Comparison of ENCODE assay signal across 8 cellular contexts in genomic region chr3:149771652-149772271, GRCh38. TPM values are rescaled to one million over a fixed set of nuclear protein-coding genes. Genes with fewer than 3 reads are reported as not detected.
DNase-seq lines count a peak whose midpoint lies in the region; ATAC-seq, FAIRE-seq and TF ChIP-seq lines count a peak whose summit lies in the region.

No MANE protein-coding gene starts in this region.

- H3K79me2 ChIP-seq in GM12878 (ENCODE audit: control insufficient read depth, insufficient read depth, low read length): no peaks in the 10 kb centered on the region

- no TSS peak for BruUV-seq in GM12878 (replicated peaks; lab: Mats Ljungman, UMichigan)

- FAIRE-seq in GM12878 (lab: Jason Lieb, UNC): peak; percentile 44

- TF ChIP-seq CTCF in GM10266 (IDR thresholded peaks at IDR 0.05; ENCODE audit: control insufficient read depth, insufficient read depth, low read depth, missing control alignments) (peak; percentile 75), GM12878 (IDR thresholded peaks at IDR 0.05 in 2 of 3, conservative IDR thresholded peaks at IDR 0.05 in 1 of 3; ENCODE audit: control insufficient read depth in 2 of 3, extremely low read depth in 1 of 3, insufficient read depth in 1 of 3, low read depth in 3 of 3, low read length in 3 of 3) (peak; percentile 79 to 83 (median 79))

- ATAC-seq in GM12878: peak; percentile 93

- no peaks in the 10 kb centered on the region for H3K4me1 ChIP-seq in SJCRH30
- no peaks in the 10 kb centered on the region for H3K4me1 ChIP-seq in GM12878 (ENCODE audit: control insufficient read depth, insufficient read depth, low read length)

- H3K27me3 ChIP-seq in SJCRH30 (no peaks in the 10 kb centered on the region), GM12878 (replicated peaks in 1 of 2; ENCODE audit: control insufficient read depth in 2 of 2, insufficient read depth in 2 of 2, low read length in 1 of 2) (no peaks in the 10 kb centered on the region; a peak in 1 of 4 replicates)

- no peak overlapping the region for H3K9ac ChIP-seq in GM12878 (ENCODE audit: control insufficient read depth, insufficient read depth, low read length)

- WGBS in GM12878 (ENCODE audit: insufficient coverage, insufficient replicate concordance, low lambda C conversion rate, missing lambda C conversion rate): 46% methylated on average over 7 of the region's 8 CpGs

- intact Hi-C loops in GM12878 (cut with micrococcal nuclease; ENCODE audit: unreplicated experiment): loop anchor here (1.0 kb wide), 2 partner anchors 259 to 277 kb away; no protein-coding TSS in a partner anchor

- TF ChIP-seq POLR2A in GM12878 (IDR thresholded peaks at IDR 0.05; ENCODE audit: low read depth, low read length): no peak

- H3K36me3 ChIP-seq in SJCRH30 (no peaks in the 10 kb centered on the region), GM12878 (ENCODE audit: control insufficient read depth in 2 of 2, insufficient read depth in 2 of 2, low read length in 1 of 2) (no peaks in the 10 kb centered on the region)

- no peak overlapping the region for H2AFZ ChIP-seq in GM12878 (ENCODE audit: control insufficient read depth, low read depth, low read length)

- H3K27ac ChIP-seq in SJCRH30 (no peak overlapping the region), GM12878 (ENCODE audit: control insufficient read depth, insufficient read depth) (no peak overlapping the region)

- no peaks in the 10 kb centered on the region for H4K20me1 ChIP-seq in GM12878 (ENCODE audit: control insufficient read depth, insufficient read depth)

- RAD21 ChIA-PET in GM12878 (lab: Charles Lee; ENCODE audit: unreplicated experiment): interaction anchor here (0.7 to 5.1 kb wide), 14 partner anchors 19 to 412 kb away, joined by 3 to 37 read pairs (median 4); partner anchors contain the start of gene COMMD2

- H3K9me3 ChIP-seq in SJCRH30 (replicated peaks): no peaks in the 10 kb centered on the region
- H3K9me3 ChIP-seq in GM12878 (replicated peaks; ENCODE audit: control insufficient read depth, insufficient read depth, low read length): no peaks in the 10 kb centered on the region

- in situ Hi-C loops in ACHN (cut with HindIII; ENCODE audit: low pct_ligation_motif_present, low pct_unique_long_range_greater_than_20kb, low sequenced_read_pairs): no loop called here
- in situ Hi-C loops in GM12878 (cut with MboI): loop anchor here (5.0 kb wide), 1 partner anchor 264 kb away; no protein-coding TSS in a partner anchor

- H3K4me3 ChIP-seq in SJCRH30 (no peak overlapping the region), GM12878 (no peak overlapping the region)

- TF ChIP-seq EP300 in Ishikawa (IDR thresholded peaks at IDR 0.05; ENCODE audit: borderline replicate concordance) (no peak), GM12878 (IDR thresholded peaks at IDR 0.05; ENCODE audit: borderline replicate concordance in 1 of 2, control insufficient read depth in 1 of 2, low read depth in 2 of 2, low read length in 2 of 2) (no peak)

- CTCF ChIA-PET in GM12878 (lab: Yijun Ruan, JAX): interaction anchor here (0.7 to 15.4 kb wide), 53 partner anchors 8 to 656 kb away, joined by 3 to 222 read pairs (median 4); partner anchors contain the start of genes ANKUB1 and COMMD2

- peak; percentile 73 for TF ChIP-seq RAD21 in Ishikawa (IDR thresholded peaks at IDR 0.05; ENCODE audit: low read depth)
- peak; percentile 72 for TF ChIP-seq RAD21 in GM12878 (IDR thresholded peaks at IDR 0.05; ENCODE audit: insufficient read depth, low read depth, low read length)

- SMC1A ChIA-PET in GM12878 (lab: Charles Lee; ENCODE audit: uncharacterized antibody, unreplicated experiment): interaction anchor here (0.8 to 7.0 kb wide), 26 partner anchors 10 to 467 kb away, joined by 3 to 86 read pairs (median 4); partner anchors contain the start of genes ANKUB1 and COMMD2

- DNase-seq in ACHN (peak; percentile 56), GM10266 (ENCODE audit: extremely low spot score) (peak; percentile 41), SJCRH30 (peak; percentile 51 to 74), GM12878 (ENCODE audit: low read depth, low spot score) (no peak), kidney tubule cell (ENCODE audit: low spot score) (peak; percentile 43), hepatic stellate cell (ENCODE audit: low spot score) (no peak)
- peak; percentile 10 for DNase-seq in stimulated activated CD8-positive, alpha-beta memory T cell treated with anti-CD3 and anti-CD28 coated beads, Interleukin-4, amount 100 ng/mL, for 24 hours (ENCODE audit: low read depth)

- POLR2A ChIA-PET in GM12878 (lab: Charles Lee): interaction anchor here (0.6 kb wide), 1 partner anchor 117 kb away, joined by 3 read pairs; no protein-coding TSS in a partner anchor

- H3K4me2 ChIP-seq in GM12878 (ENCODE audit: control insufficient read depth, insufficient read depth): no peak overlapping the region

TF ChIP-seq in Ishikawa, 13 proteins besides CTCF, POLR2A, EP300 and RAD21 (continues in another document):
- no peak for TF ChIP-seq TEAD4 (IDR thresholded peaks at IDR 0.05)
- TF ChIP-seq TCF12 (IDR thresholded peaks at IDR 0.05; ENCODE audit: low read depth): no peak
- no peak for TF ChIP-seq NFIC (IDR thresholded peaks at IDR 0.05)
- TF ChIP-seq ZBTB7A (IDR thresholded peaks at IDR 0.05; ENCODE audit: low read depth): no peak
- TF ChIP-seq YY1 (IDR thresholded peaks at IDR 0.05; ENCODE audit: low read depth): no peak
- TF ChIP-seq FOXM1 (IDR thresholded peaks at IDR 0.05; ENCODE audit: borderline replicate concordance, low read depth): no peak
- TF ChIP-seq EGR1 (IDR thresholded peaks at IDR 0.05): no peak

RNA-seq across cellular contexts. Expression of gene COMMD2, which starts 19.5 kb away (rescaled TPM):
- 50.6 and 58.1 TPM in 2 replicates for total RNA-seq in SJCRH30 (2014; rRNA removed; shearing (Covaris generic))
- total RNA-seq in GM12878 (2013; cell fraction: nucleolus; rRNA removed): 48.0 and 55.7 TPM in 2 replicates
- 27.3 and 30.5 TPM in 2 replicates for total RNA-seq in GM12878 (2014; rRNA removed)
- total RNA-seq in GM12878 (2014; rRNA removed; fragmentation: Illumina TruSeq; extraction: Trizol): 27.0 and 27.9 TPM in 2 replicates
- 34.6 and 36.3 TPM in 2 replicates for total RNA-seq in GM12878 (2021)
- 9.2 TPM for polyA plus RNA-seq in GM12878 (2011; ENCODE audit: low read depth)
- polyA plus RNA-seq in GM12878 (2011; rRNA removed): 46.8 and 65.7 TPM in 2 replicates
- 22.3 and 31.5 TPM in 2 replicates for polyA plus RNA-seq in GM12878 (2011; cell fraction: cytosol; rRNA removed)
- 6.3 and 9.5 TPM in 2 replicates for polyA plus RNA-seq in GM12878 (2011; cell fraction: nucleus; rRNA removed)
- 13.3 and 15.9 TPM in 2 replicates for polyA plus RNA-seq in GM12878 (2012)
- 54.9 and 70.4 TPM in 2 replicates for polyA plus RNA-seq in GM12878 (2014; fragmentation: Illumina TruSeq; extraction: Trizol)
- 10 to 100 TPM; 59.4 to 97.0 TPM for polyA plus RNA-seq in GM12878 (2014; fragmentation: Nextera tagmentation; extraction: Ambion mirVana)
- 18.6 and 23.0 TPM in 2 replicates for polyA plus RNA-seq in GM12878 (2014; rRNA removed)
- polyA plus RNA-seq in GM12878 (2016; fragmentation: Nextera tagmentation; extraction: Ambion mirVana): 10 to 100 TPM; 61.1 to 65.7 TPM
- 16.4 and 18.9 TPM in 2 replicates for polyA minus RNA-seq in GM12878 (2011; rRNA and poly(A)+ RNA removed)
- polyA minus RNA-seq in GM12878 (2011; cell fraction: cytosol; rRNA and poly(A)+ RNA removed): 4.8 and 6.2 TPM in 2 replicates
- polyA minus RNA-seq in GM12878 (2011; cell fraction: nucleus; rRNA and poly(A)+ RNA removed): 6.9 and 13.2 TPM in 2 replicates

RNA-seq across cellular contexts. Expression of gene ANKUB1, which starts 20.6 kb away (rescaled TPM):
- total RNA-seq in SJCRH30 (2014; rRNA removed; shearing (Covaris generic)): not detected in 2 replicates
- not detected in 2 replicates for total RNA-seq in GM12878 (2013; cell fraction: nucleolus; rRNA removed)
- total RNA-seq in GM12878 (2014; rRNA removed): not detected in 2 replicates
- total RNA-seq in GM12878 (2014; rRNA removed; fragmentation: Illumina TruSeq; extraction: Trizol): not detected in 2 replicates
- total RNA-seq in GM12878 (2021): not detected in 2 replicates
- polyA plus RNA-seq in GM12878 (2011; ENCODE audit: low read depth): not detected
- polyA plus RNA-seq in GM12878 (2011; rRNA removed): 0.08 TPM in 1 of 2 replicates, not detected in the other
- not detected in 2 replicates for polyA plus RNA-seq in GM12878 (2011; cell fraction: cytosol; rRNA removed)
- not detected in 2 replicates for polyA plus RNA-seq in GM12878 (2011; cell fraction: nucleus; rRNA removed)
- not detected in 2 replicates for polyA plus RNA-seq in GM12878 (2012)
- polyA plus RNA-seq in GM12878 (2014; fragmentation: Illumina TruSeq; extraction: Trizol): not detected in 2 replicates
- polyA plus RNA-seq in GM12878 (2014; fragmentation: Nextera tagmentation; extraction: Ambion mirVana): not detected
- not detected in 2 replicates for polyA plus RNA-seq in GM12878 (2014; rRNA removed)
- polyA plus RNA-seq in GM12878 (2016; fragmentation: Nextera tagmentation; extraction: Ambion mirVana): not detected
- polyA minus RNA-seq in GM12878 (2011; rRNA and poly(A)+ RNA removed): not detected in 2 replicates
- not detected in 2 replicates for polyA minus RNA-seq in GM12878 (2011; cell fraction: cytosol; rRNA and poly(A)+ RNA removed)
- polyA minus RNA-seq in GM12878 (2011; cell fraction: nucleus; rRNA and poly(A)+ RNA removed): not detected in 2 replicates

RNA-seq across cellular contexts. Expression of gene RNF13, which starts 41.3 kb away (rescaled TPM):
- total RNA-seq in SJCRH30 (2014; rRNA removed; shearing (Covaris generic)): 22.6 and 24.1 TPM in 2 replicates
- total RNA-seq in GM12878 (2013; cell fraction: nucleolus; rRNA removed): 75.3 and 82.0 TPM in 2 replicates
- total RNA-seq in GM12878 (2014; rRNA removed): 31.3 and 32.3 TPM in 2 replicates
- total RNA-seq in GM12878 (2014; rRNA removed; fragmentation: Illumina TruSeq; extraction: Trizol): 34.6 and 37.8 TPM in 2 replicates
- total RNA-seq in GM12878 (2021): 22.3 and 24.8 TPM in 2 replicates
- polyA plus RNA-seq in GM12878 (2011; ENCODE audit: low read depth): 21.5 TPM
- 45.9 and 80.0 TPM in 2 replicates for polyA plus RNA-seq in GM12878 (2011; rRNA removed)
- polyA plus RNA-seq in GM12878 (2011; cell fraction: cytosol; rRNA removed): 19.5 and 21.2 TPM in 2 replicates
- polyA plus RNA-seq in GM12878 (2011; cell fraction: nucleus; rRNA removed): 17.0 and 24.9 TPM in 2 replicates
- polyA plus RNA-seq in GM12878 (2012): 21.9 and 26.5 TPM in 2 replicates
- 27.2 and 35.5 TPM in 2 replicates for polyA plus RNA-seq in GM12878 (2014; fragmentation: Illumina TruSeq; extraction: Trizol)
- polyA plus RNA-seq in GM12878 (2014; fragmentation: Nextera tagmentation; extraction: Ambion mirVana): 10 to 100 TPM; 38.7 to 45.9 TPM
- 12.2 and 18.9 TPM in 2 replicates for polyA plus RNA-seq in GM12878 (2014; rRNA removed)
- 10 to 100 TPM; 54.9 to 73.4 TPM for polyA plus RNA-seq in GM12878 (2016; fragmentation: Nextera tagmentation; extraction: Ambion mirVana)
- 53.6 and 67.8 TPM in 2 replicates for polyA minus RNA-seq in GM12878 (2011; rRNA and poly(A)+ RNA removed)
- polyA minus RNA-seq in GM12878 (2011; cell fraction: cytosol; rRNA and poly(A)+ RNA removed): 25.3 and 29.0 TPM in 2 replicates
- 40.5 and 58.5 TPM in 2 replicates for polyA minus RNA-seq in GM12878 (2011; cell fraction: nucleus; rRNA and poly(A)+ RNA removed)

Comparison
In these comparisons a context has a peak if more than half of its experiments do, and no peak if none do; other contexts are left out.
1. DNase-seq: peak in ACHN (single experiment), GM10266 (single experiment), SJCRH30 (2 of 2), kidney tubule cell (single experiment) and stimulated activated CD8-positive, alpha-beta memory T cell treated with anti-CD3 and anti-CD28 coated beads, Interleukin-4, amount 100 ng/mL, for 24 hours (single experiment); none in GM12878 (single experiment) and hepatic stellate cell (single experiment).